In the genomic region with DNA sequence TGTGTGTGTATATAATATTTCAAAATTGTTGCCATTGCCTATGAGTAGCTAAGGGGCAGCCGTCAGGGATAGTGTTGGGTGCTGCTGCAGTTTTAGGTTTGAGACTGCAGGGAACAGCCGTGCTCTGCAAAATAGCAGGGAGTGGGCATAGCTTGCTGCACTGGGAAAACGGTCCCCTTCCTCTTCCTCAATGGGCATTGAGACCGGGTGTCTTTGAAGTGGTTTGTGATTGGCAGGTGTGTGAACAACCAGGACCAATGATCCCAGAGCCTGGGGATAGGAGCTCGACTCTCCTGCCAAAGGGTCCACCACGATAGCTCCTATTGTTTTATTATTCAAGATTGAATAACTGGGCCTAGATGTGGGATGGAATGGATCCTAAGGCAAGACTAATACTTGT, we compare ENCODE assay signal across 17 cellular contexts. TPM values are rescaled to one million over a fixed set of nuclear protein-coding genes. Genes with fewer than 3 reads are reported as not detected.
DNase-seq lines count a peak whose midpoint lies in the region; ATAC-seq and TF ChIP-seq lines count a peak whose summit lies in the region.
"Had no signal": no experiment of that assay in that cellular context is flagged by ENCODE, and none has a peak within 500 bp of the region (broad histone marks: within the 10 kb centered on the region; RNA-seq: fewer than 3 reads in every experiment).

No MANE protein-coding gene starts in this region.

- no peaks in the 10 kb centered on the region for H3F3A ChIP-seq in DOHH2 (ENCODE audit: control insufficient read depth, insufficient read depth)

- H3K4me1 ChIP-seq in DOHH2 (ENCODE audit: control insufficient read depth, low read length): peaks cover 6% of the 10 kb centered on the region; the same call in 1 of the 2 replicates
- H3K4me1 ChIP-seq: gastrocnemius medialis had no signal

- ATAC-seq in natural killer cell (no peak), HG02973 (IDR thresholded peaks at IDR 0.05; ENCODE audit: unreplicated experiment) (no peak)
- ATAC-seq: gastrocnemius medialis had no signal

- peak overlapping the region; percentile 68 for H3K27ac Mint-ChIP-seq in T-helper 2 cell treated with Interferon-gamma antibody and Interleukin-4, amounts not matched to agents 5 μg/mL and 100 μg/mL, for 36 hours
- H3K27ac Mint-ChIP-seq in natural killer cell (peak overlapping the region; percentile 77 to 80), progenitor cell of endocrine pancreas (no peak overlapping the region)
- H3K27ac Mint-ChIP-seq: naive B cell had no signal

- H3K36me3 Mint-ChIP-seq in T-helper 2 cell treated with Interferon-gamma antibody and Interleukin-4, amounts not matched to agents 5 μg/mL and 100 μg/mL, for 36 hours (ENCODE audit: low read depth): peaks cover 7% of the 10 kb centered on the region
- H3K36me3 Mint-ChIP-seq in natural killer cell (no peaks in the 10 kb centered on the region), progenitor cell of endocrine pancreas (ENCODE audit: insufficient read depth) (peaks cover 6% of the 10 kb centered on the region)

- peaks cover 32% of the 10 kb centered on the region for H3K27me3 ChIP-seq in DOHH2 (ENCODE audit: control insufficient read depth, low read length)
- H3K27me3 ChIP-seq in WERI-Rb-1 (ENCODE audit: insufficient read depth, low read depth, severe bottlenecking): no peaks in the 10 kb centered on the region

- no peaks in the 10 kb centered on the region for H3K79me2 ChIP-seq in DOHH2 (ENCODE audit: control insufficient read depth, low read length)

- TF ChIP-seq CTCF in DOHH2 (IDR thresholded peaks at IDR 0.05; ENCODE audit: low read depth, low read length, poor library complexity, severe bottlenecking): no peak
- no peak for TF ChIP-seq CTCF in WERI-Rb-1 (IDR thresholded peaks at IDR 0.05; ENCODE audit: low read depth, low read length)
- TF ChIP-seq CTCF in natural killer cell (IDR thresholded peaks at IDR 0.05): no peak
- no peak for TF ChIP-seq CTCF in progenitor cell of endocrine pancreas (IDR thresholded peaks at IDR 0.05; ENCODE audit: unreplicated experiment)

- H3K4me2 ChIP-seq in DOHH2 (ENCODE audit: low read length): peak overlapping the region; percentile 15; the same call in 1 of the 2 replicates
- H3K4me2 ChIP-seq: A549, SK-N-SH had no signal

- no peaks in the 10 kb centered on the region for H4K20me1 ChIP-seq in DOHH2 (ENCODE audit: control insufficient read depth, insufficient read depth, low read depth, low read length)

- no peak for DNase-seq in T-helper 2 cell treated with Interferon-gamma antibody and Interleukin-4, amounts not matched to agents 5 μg/mL and 100 μg/mL, for 36 hours (ENCODE audit: low spot score)
- DNase-seq in T-helper 2 cell: no peak
- no peak for DNase-seq in WERI-Rb-1
- no peak for DNase-seq in natural killer cell
- DNase-seq in progenitor cell of endocrine pancreas (ENCODE audit: low spot score, unreplicated experiment): no peak
- no peak for DNase-seq in HT-29 (ENCODE audit: low spot score)
- DNase-seq: amniotic stem cell, gastrocnemius medialis, mammary epithelial cell, naive B cell, NCI-H1436 treated with DMSO at 0.1 percent for 48 hours had no signal

- peaks cover 37% of the 10 kb centered on the region for H3K27me3 Mint-ChIP-seq in T-helper 2 cell treated with Interferon-gamma antibody and Interleukin-4, amounts not matched to agents 5 μg/mL and 100 μg/mL, for 36 hours (ENCODE audit: low read depth)
- H3K27me3 Mint-ChIP-seq in natural killer cell (ENCODE audit: low read depth in 2 of 2) (peaks cover 10 to 13% of the 10 kb centered on the region in 2 donors), progenitor cell of endocrine pancreas (peaks cover 80% of the 10 kb centered on the region)

- H3K9me3 Mint-ChIP-seq in T-helper 2 cell treated with Interferon-gamma antibody and Interleukin-4, amounts not matched to agents 5 μg/mL and 100 μg/mL, for 36 hours: no peaks in the 10 kb centered on the region
- H3K9me3 Mint-ChIP-seq in natural killer cell: no peaks in the 10 kb centered on the region
- no peaks in the 10 kb centered on the region for H3K9me3 Mint-ChIP-seq in progenitor cell of endocrine pancreas (ENCODE audit: low read depth)

- intact Hi-C loops in natural killer cell (cut with micrococcal nuclease): no loop called here

- H3K27ac ChIP-seq in DOHH2 (ENCODE audit: low read depth, low read length): no peak overlapping the region
- H3K27ac ChIP-seq in WERI-Rb-1: no peak overlapping the region
- H3K27ac ChIP-seq: A549, epithelial cell of prostate, gastrocnemius medialis had no signal

- no peaks in the 10 kb centered on the region for H3K9me2 ChIP-seq in DOHH2 (replicated peaks; ENCODE audit: control insufficient read depth, low read length)
- H3K9me2 ChIP-seq: SK-N-SH had no signal

- H3K9me3 ChIP-seq in DOHH2 (ENCODE audit: control insufficient read depth, insufficient read depth, low read length): no peaks in the 10 kb centered on the region
- no peaks in the 10 kb centered on the region for H3K9me3 ChIP-seq in WERI-Rb-1 (ENCODE audit: severe bottlenecking)
- H3K9me3 ChIP-seq: A549, gastrocnemius medialis, SK-N-SH had no signal

- no peaks in the 10 kb centered on the region for H3K36me3 ChIP-seq in DOHH2 (ENCODE audit: control insufficient read depth, low read length)
- H3K36me3 ChIP-seq in WERI-Rb-1: no peaks in the 10 kb centered on the region
- H3K36me3 ChIP-seq: gastrocnemius medialis had no signal

- H3K4me3 ChIP-seq in DOHH2 (ENCODE audit: low read length) (no peak overlapping the region), WERI-Rb-1 (ENCODE audit: low read depth, low read length) (peak overlapping the region; percentile 33)
- H3K4me3 ChIP-seq: A549, gastrocnemius medialis had no signal

- peaks cover 28% of the 10 kb centered on the region for H3K4me1 Mint-ChIP-seq in T-helper 2 cell treated with Interferon-gamma antibody and Interleukin-4, amounts not matched to agents 5 μg/mL and 100 μg/mL, for 36 hours (ENCODE audit: low read depth)
- H3K4me1 Mint-ChIP-seq in natural killer cell (peaks cover 32 to 41% of the 10 kb centered on the region in 2 donors), progenitor cell of endocrine pancreas (ENCODE audit: low read depth) (peaks cover 9% of the 10 kb centered on the region)

- H3K4me3 Mint-ChIP-seq in T-helper 2 cell treated with Interferon-gamma antibody and Interleukin-4, amounts not matched to agents 5 μg/mL and 100 μg/mL, for 36 hours: peak overlapping the region; percentile 44
- H3K4me3 Mint-ChIP-seq in natural killer cell: no peak overlapping the region
- no peak overlapping the region for H3K4me3 Mint-ChIP-seq in progenitor cell of endocrine pancreas (ENCODE audit: low read depth)

RNA-seq across cellular contexts. Expression of a gene that starts 5.1 kb away (rescaled TPM):
- total RNA-seq in natural killer cell (10 to 100 TPM; 17.1 to 21.7 (median 20.4) TPM), progenitor cell of endocrine pancreas (63.8 and 64.9 TPM in 2 replicates)
- 0.03 and 0.23 TPM in 2 replicates for total RNA-seq in HT-29 (2014; rRNA removed; shearing (Covaris generic))
- total RNA-seq: MCF 10A had no signal

RNA-seq across cellular contexts. Expression of a gene that starts 23.5 kb away (rescaled TPM):
- total RNA-seq in natural killer cell: 100 to 1,000 TPM; 149 to 161 (median 153) TPM
- total RNA-seq in progenitor cell of endocrine pancreas: 98.9 and 108 TPM in 2 replicates
- 139 and 146 TPM in 2 replicates for total RNA-seq in HT-29 (2014; rRNA removed; shearing (Covaris generic))

RNA-seq across cellular contexts. Expression of a gene that starts 35.1 kb away (rescaled TPM):
- total RNA-seq in natural killer cell (100 to 1,000 TPM; 169 to 216 (median 214) TPM), progenitor cell of endocrine pancreas (271 and 282 TPM in 2 replicates)
- total RNA-seq in HT-29 (2014; rRNA removed; shearing (Covaris generic)): 365 and 383 TPM in 2 replicates

Comparison
In these comparisons a context has a peak if more than half of its experiments do, and no peak if none do; other contexts are left out.
1. RNA of a gene that starts 5.1 kb away (total RNA-seq): 63.8 to 64.9 TPM in progenitor cell of endocrine pancreas and 17.1 to 21.7 TPM in natural killer cell; 0.03 to 0.23 TPM in HT-29; every median in the first group is over 10 times any median in the second.